Comparison of ENCODE assay signal across 1 cellular context in the genomic region with DNA sequence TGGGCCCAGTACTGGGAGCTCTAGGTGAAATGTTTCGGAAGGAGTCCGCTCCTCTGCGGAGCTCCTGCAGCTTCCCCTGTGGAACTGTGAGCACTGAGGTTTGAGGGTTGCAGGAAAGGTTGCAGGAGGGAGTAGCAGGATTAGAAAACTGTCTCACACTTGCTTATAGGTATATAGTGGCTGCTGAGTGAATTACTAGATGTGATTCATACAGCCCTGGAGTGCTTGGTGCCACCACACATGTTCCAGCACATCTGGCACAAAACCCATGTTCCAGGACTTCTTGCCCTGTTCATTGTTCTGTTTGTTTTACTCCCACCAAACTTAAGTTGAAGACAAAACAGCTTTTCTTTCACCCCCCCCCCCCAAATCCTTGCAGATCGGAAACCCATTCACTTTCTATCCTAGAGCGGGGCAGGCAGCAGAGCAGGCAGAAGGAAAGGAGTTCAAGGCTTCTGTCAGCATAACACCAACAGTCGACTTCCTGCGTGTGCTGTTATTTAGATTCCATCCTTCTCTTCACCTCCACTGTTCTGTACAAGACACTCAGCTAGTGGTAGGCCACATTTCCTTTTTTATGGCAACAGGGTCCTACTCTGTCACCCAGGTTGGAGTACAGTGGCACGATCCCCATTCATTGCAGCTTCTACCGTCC.
TF ChIP-seq lines count a peak whose summit lies in the region.

No MANE protein-coding gene starts in this region.

TF ChIP-seq in K562, 482 proteins besides CTCF, POLR2A, EP300 and RAD21 (continued from another document and continues in another):
- TF ChIP-seq, protein P1, sequence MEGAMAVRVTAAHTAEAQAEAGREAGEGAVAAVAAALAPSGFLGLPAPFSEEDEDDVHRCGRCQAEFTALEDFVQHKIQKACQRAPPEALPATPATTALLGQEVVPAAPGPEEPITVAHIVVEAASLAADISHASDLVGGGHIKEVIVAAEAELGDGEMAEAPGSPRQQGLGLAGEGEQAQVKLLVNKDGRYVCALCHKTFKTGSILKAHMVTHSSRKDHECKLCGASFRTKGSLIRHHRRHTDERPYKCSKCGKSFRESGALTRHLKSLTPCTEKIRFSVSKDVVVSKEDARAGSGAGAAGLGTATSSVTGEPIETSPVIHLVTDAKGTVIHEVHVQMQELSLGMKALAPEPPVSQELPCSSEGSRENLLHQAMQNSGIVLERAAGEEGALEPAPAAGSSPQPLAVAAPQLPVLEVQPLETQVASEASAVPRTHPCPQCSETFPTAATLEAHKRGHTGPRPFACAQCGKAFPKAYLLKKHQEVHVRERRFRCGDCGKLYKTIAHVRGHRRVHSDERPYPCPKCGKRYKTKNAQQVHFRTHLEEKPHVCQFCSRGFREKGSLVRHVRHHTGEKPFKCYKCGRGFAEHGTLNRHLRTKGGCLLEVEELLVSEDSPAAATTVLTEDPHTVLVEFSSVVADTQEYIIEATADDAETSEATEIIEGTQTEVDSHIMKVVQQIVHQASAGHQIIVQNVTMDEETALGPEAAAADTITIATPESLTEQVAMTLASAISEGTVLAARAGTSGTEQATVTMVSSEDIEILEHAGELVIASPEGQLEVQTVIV (CRISPR knock-in tag; IDR thresholded peaks at IDR 0.05; ENCODE audit: borderline replicate concordance) = no peak
- TF ChIP-seq, protein P2, sequence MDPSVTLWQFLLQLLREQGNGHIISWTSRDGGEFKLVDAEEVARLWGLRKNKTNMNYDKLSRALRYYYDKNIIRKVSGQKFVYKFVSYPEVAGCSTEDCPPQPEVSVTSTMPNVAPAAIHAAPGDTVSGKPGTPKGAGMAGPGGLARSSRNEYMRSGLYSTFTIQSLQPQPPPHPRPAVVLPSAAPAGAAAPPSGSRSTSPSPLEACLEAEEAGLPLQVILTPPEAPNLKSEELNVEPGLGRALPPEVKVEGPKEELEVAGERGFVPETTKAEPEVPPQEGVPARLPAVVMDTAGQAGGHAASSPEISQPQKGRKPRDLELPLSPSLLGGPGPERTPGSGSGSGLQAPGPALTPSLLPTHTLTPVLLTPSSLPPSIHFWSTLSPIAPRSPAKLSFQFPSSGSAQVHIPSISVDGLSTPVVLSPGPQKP (CRISPR knock-in tag; IDR thresholded peaks at IDR 0.05) = no peak
- TF ChIP-seq ZNF140 (CRISPR knock-in tag; IDR thresholded peaks at IDR 0.05) (no peak), TAF9B (IDR thresholded peaks at IDR 0.05; ENCODE audit: partially characterized antibody) (no peak), ZNF263 (CRISPR knock-in tag; IDR thresholded peaks at IDR 0.05; ENCODE audit: borderline replicate concordance) (0 out of 2 replicates have a peak, but pooled peaks have one; percentile 28), ZNF384 (IDR thresholded peaks at IDR 0.05; ENCODE audit: low read depth, low read length) (no peak), NBN (IDR thresholded peaks at IDR 0.05; ENCODE audit: low read depth) (no peak; the same call in 1 of the 2 replicates), NFRKB (IDR thresholded peaks at IDR 0.05; ENCODE audit: low read depth) (0 out of 2 replicates have a peak, but pooled peaks have one; percentile 5), OTX1 (CRISPR knock-in tag; IDR thresholded peaks at IDR 0.05) (no peak), SMAD4 (CRISPR knock-in tag; conservative IDR thresholded peaks at IDR 0.05) (no peak), PHTF2 (CRISPR knock-in tag; IDR thresholded peaks at IDR 0.05) (no peak), ETV5 (CRISPR knock-in tag; IDR thresholded peaks at IDR 0.05; ENCODE audit: low read depth) (no peak), ZC3H8 (IDR thresholded peaks at IDR 0.05) (no peak), ZKSCAN3 (CRISPR knock-in tag; IDR thresholded peaks at IDR 0.05) (no peak), TCF7L2 (IDR thresholded peaks at IDR 0.05; ENCODE audit: low read depth, low read length) (no peak), POLR2G (IDR thresholded peaks at IDR 0.05; ENCODE audit: low read depth, low read length) (no peak), RAD51 (IDR thresholded peaks at IDR 0.05; ENCODE audit: borderline replicate concordance, low read depth) (0 out of 2 replicates have a peak, but pooled peaks have one; percentile 0), SMARCB1 (IDR thresholded peaks at IDR 0.05; ENCODE audit: insufficient read length, low read depth) (no peak), PYGO2 (tag; IDR thresholded peaks at IDR 0.05) (no peak), HNRNPUL1 (IDR thresholded peaks at IDR 0.05; ENCODE audit: low read length) (no peak), NFATC3 (IDR thresholded peaks at IDR 0.05) (no peak), EWSR1 (IDR thresholded peaks at IDR 0.05; ENCODE audit: borderline replicate concordance, low read depth, partially characterized antibody) (no peak), TAF7 (tag; IDR thresholded peaks at IDR 0.05) (no peak)
- TF ChIP-seq, protein P3, sequence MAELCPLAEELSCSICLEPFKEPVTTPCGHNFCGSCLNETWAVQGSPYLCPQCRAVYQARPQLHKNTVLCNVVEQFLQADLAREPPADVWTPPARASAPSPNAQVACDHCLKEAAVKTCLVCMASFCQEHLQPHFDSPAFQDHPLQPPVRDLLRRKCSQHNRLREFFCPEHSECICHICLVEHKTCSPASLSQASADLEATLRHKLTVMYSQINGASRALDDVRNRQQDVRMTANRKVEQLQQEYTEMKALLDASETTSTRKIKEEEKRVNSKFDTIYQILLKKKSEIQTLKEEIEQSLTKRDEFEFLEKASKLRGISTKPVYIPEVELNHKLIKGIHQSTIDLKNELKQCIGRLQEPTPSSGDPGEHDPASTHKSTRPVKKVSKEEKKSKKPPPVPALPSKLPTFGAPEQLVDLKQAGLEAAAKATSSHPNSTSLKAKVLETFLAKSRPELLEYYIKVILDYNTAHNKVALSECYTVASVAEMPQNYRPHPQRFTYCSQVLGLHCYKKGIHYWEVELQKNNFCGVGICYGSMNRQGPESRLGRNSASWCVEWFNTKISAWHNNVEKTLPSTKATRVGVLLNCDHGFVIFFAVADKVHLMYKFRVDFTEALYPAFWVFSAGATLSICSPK (IDR thresholded peaks at IDR 0.05; ENCODE audit: borderline replicate concordance) = no peak
- TF ChIP-seq, protein P4, sequence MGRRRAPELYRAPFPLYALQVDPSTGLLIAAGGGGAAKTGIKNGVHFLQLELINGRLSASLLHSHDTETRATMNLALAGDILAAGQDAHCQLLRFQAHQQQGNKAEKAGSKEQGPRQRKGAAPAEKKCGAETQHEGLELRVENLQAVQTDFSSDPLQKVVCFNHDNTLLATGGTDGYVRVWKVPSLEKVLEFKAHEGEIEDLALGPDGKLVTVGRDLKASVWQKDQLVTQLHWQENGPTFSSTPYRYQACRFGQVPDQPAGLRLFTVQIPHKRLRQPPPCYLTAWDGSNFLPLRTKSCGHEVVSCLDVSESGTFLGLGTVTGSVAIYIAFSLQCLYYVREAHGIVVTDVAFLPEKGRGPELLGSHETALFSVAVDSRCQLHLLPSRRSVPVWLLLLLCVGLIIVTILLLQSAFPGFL (CRISPR knock-in tag; IDR thresholded peaks at IDR 0.05) = peak; percentile 69; the same call in 1 of the 2 replicates
- TF ChIP-seq, protein P5, sequence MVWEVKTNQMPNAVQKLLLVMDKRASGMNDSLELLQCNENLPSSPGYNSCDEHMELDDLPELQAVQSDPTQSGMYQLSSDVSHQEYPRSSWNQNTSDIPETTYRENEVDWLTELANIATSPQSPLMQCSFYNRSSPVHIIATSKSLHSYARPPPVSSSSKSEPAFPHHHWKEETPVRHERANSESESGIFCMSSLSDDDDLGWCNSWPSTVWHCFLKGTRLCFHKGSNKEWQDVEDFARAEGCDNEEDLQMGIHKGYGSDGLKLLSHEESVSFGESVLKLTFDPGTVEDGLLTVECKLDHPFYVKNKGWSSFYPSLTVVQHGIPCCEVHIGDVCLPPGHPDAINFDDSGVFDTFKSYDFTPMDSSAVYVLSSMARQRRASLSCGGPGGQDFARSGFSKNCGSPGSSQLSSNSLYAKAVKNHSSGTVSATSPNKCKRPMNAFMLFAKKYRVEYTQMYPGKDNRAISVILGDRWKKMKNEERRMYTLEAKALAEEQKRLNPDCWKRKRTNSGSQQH (CRISPR knock-in tag; IDR thresholded peaks at IDR 0.05) = no peak
- TF ChIP-seq, protein P6, sequence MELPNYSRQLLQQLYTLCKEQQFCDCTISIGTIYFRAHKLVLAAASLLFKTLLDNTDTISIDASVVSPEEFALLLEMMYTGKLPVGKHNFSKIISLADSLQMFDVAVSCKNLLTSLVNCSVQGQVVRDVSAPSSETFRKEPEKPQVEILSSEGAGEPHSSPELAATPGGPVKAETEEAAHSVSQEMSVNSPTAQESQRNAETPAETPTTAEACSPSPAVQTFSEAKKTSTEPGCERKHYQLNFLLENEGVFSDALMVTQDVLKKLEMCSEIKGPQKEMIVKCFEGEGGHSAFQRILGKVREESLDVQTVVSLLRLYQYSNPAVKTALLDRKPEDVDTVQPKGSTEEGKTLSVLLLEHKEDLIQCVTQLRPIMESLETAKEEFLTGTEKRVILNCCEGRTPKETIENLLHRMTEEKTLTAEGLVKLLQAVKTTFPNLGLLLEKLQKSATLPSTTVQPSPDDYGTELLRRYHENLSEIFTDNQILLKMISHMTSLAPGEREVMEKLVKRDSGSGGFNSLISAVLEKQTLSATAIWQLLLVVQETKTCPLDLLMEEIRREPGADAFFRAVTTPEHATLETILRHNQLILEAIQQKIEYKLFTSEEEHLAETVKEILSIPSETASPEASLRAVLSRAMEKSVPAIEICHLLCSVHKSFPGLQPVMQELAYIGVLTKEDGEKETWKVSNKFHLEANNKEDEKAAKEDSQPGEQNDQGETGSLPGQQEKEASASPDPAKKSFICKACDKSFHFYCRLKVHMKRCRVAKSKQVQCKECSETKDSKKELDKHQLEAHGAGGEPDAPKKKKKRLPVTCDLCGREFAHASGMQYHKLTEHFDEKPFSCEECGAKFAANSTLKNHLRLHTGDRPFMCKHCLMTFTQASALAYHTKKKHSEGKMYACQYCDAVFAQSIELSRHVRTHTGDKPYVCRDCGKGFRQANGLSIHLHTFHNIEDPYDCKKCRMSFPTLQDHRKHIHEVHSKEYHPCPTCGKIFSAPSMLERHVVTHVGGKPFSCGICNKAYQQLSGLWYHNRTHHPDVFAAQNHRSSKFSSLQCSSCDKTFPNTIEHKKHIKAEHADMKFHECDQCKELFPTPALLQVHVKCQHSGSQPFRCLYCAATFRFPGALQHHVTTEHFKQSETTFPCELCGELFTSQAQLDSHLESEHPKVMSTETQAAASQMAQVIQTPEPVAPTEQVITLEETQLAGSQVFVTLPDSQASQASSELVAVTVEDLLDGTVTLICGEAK (IDR thresholded peaks at IDR 0.05) = no peak
- TF ChIP-seq, protein P6 (CRISPR knock-in tag; IDR thresholded peaks at IDR 0.05) = no peak
- TF ChIP-seq, protein P7, sequence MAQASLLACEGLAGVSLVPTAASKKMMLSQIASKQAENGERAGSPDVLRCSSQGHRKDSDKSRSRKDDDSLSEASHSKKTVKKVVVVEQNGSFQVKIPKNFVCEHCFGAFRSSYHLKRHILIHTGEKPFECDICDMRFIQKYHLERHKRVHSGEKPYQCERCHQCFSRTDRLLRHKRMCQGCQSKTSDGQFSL (CRISPR knock-in tag; IDR thresholded peaks at IDR 0.05) = peak; percentile 60
- TF ChIP-seq, protein P7 (tag; IDR thresholded peaks at IDR 0.05) = peak in 1 of 2 experiments; percentile 51; a peak in 1 of 4 replicates
- TF ChIP-seq, protein P8, sequence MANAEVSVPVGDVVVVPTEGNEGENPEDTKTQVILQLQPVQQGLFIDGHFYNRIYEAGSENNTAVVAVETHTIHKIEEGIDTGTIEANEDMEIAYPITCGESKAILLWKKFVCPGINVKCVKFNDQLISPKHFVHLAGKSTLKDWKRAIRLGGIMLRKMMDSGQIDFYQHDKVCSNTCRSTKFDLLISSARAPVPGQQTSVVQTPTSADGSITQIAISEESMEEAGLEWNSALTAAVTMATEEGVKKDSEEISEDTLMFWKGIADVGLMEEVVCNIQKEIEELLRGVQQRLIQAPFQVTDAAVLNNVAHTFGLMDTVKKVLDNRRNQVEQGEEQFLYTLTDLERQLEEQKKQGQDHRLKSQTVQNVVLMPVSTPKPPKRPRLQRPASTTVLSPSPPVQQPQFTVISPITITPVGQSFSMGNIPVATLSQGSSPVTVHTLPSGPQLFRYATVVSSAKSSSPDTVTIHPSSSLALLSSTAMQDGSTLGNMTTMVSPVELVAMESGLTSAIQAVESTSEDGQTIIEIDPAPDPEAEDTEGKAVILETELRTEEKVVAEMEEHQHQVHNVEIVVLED (CRISPR knock-in tag; IDR thresholded peaks at IDR 0.05) = no peak
- TF ChIP-seq, protein P9, sequence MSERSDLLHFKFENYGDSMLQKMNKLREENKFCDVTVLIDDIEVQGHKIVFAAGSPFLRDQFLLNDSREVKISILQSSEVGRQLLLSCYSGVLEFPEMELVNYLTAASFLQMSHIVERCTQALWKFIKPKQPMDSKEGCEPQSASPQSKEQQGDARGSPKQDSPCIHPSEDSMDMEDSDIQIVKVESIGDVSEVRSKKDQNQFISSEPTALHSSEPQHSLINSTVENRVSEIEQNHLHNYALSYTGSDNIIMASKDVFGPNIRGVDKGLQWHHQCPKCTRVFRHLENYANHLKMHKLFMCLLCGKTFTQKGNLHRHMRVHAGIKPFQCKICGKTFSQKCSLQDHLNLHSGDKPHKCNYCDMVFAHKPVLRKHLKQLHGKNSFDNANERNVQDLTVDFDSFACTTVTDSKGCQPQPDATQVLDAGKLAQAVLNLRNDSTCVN (CRISPR knock-in tag; IDR thresholded peaks at IDR 0.05) = no peak
